Comparison of ENCODE assay signal across 27 cellular contexts in genomic region chr21:26683996-26684395, GRCh38.
"Had no signal": no experiment of that assay in that cellular context is flagged by ENCODE, and none has a peak within 500 bp of the region (broad histone marks: within the 10 kb centered on the region; RNA-seq: fewer than 3 reads in every experiment).

No MANE protein-coding gene starts in this region.

- H3K36me3 ChIP-seq: esophagus squamous epithelium, gastrocnemius medialis, heart right ventricle, left lung, lower lobe of right lung had no signal

- H3K27ac ChIP-seq: coronary artery, dorsolateral prefrontal cortex, epithelial cell of prostate, esophagus squamous epithelium, gastrocnemius medialis, heart right ventricle, left lung, lower lobe of right lung had no signal

- H3K4me3 ChIP-seq: coronary artery, dorsolateral prefrontal cortex, esophagus squamous epithelium, gastrocnemius medialis, heart right ventricle, left lung, lower lobe of right lung, mucosa of descending colon had no signal

- DNase-seq: dermis blood vessel endothelial cell; dorsolateral prefrontal cortex; effector CD4-positive, alpha-beta T cell; effector memory CD4-positive, alpha-beta T cell; erythroblast; esophagus squamous epithelium; foreskin fibroblast; foreskin melanocyte; gastrocnemius medialis; glutamatergic neuron; head of caudate nucleus; heart right ventricle; hippocampal formation; left cardiac atrium; left lung; left ventricle myocardium superior; lower lobe of right lung; mesenchymal stem cell; mucosa of descending colon; naive B cell; naive thymus-derived CD8-positive, alpha-beta T cell had no signal

- H3K4me1 ChIP-seq: esophagus squamous epithelium, gastrocnemius medialis, heart right ventricle, left lung, lower lobe of right lung had no signal

- ATAC-seq: esophagus mucosa; gastrocnemius medialis; heart right ventricle; left cardiac atrium; left lung; left ventricle myocardium superior; lower lobe of right lung; mucosa of descending colon; naive thymus-derived CD8-positive, alpha-beta T cell had no signal

- FAIRE-seq: endothelial cell of umbilical vein, islet of Langerhans, keratinocyte had no signal

- H3K27me3 ChIP-seq: dorsolateral prefrontal cortex, esophagus squamous epithelium, gastrocnemius medialis, heart right ventricle, left lung had no signal

- H3K9me3 ChIP-seq: esophagus squamous epithelium, gastrocnemius medialis, left lung, lower lobe of right lung, mucosa of descending colon had no signal
